8 cellular contexts compared by ENCODE assay signal in the genomic region with DNA sequence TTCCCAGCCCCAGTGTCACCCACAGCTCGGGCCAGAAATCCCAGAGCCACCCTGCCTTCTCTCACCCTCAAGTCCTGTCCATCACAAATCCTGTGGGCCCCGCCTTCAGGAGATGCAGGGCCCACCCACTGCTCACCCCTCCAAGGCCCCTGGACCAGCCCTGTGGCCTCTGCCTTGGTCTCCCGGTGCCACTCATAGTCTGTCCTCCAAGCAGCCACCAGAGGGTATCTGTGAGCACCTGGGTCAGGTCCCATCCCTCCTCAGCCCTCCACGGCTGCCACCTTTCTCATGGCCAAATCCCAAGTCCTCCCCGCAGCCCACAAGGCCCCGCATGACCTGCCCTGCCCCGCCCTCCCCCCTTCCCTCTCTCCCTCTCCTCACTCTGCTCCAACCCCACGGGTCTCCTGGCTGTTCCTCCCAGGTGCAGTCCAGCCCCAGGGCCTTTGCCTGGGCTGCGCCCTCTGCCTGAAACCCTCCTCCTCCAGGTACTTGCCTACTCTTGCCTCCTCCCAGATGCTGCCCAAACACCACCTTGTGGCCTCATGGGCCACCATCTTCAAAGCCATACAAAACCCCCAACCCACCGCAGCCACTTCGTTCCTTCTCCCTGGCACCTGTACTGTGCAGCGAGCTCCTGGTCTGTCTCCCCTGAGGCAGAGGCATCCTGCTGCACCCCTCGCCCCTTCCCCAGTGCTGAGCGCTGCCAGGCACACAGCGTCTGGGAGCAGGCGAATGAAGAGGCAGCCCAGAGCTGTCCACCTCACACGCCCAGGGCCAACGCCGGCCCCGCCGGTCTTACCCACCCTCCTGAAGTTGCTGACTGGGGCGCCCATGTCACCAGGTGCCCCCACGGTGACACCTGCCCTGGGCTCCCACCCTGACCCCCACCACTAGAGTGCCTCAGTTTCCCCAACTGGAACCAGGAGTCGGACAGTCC. TPM values are rescaled to one million over a fixed set of nuclear protein-coding genes. Genes with fewer than 3 reads are reported as not detected.
DNase-seq lines count a peak whose midpoint lies in the region; ATAC-seq and TF ChIP-seq lines count a peak whose summit lies in the region.

No MANE protein-coding gene starts in this region.

- in situ Hi-C loops in GM13977 (cut with MboI; ENCODE audit: low pct_unique_long_range_greater_than_20kb, low sequenced_read_pairs, unreplicated experiment): no loop called here

- H3K27ac ChIP-seq in esophagus muscularis mucosa (replicated peaks in 1 of 4): peak overlapping the region in 1 of 4 donors; percentile 18
- H3K27ac ChIP-seq in psoas muscle: no peak overlapping the region
- H3K27ac ChIP-seq in aorta (ENCODE audit: low read depth in 1 of 2, low read length in 2 of 2): no peak overlapping the region

- TF ChIP-seq POLR2A in esophagus muscularis mucosa (IDR thresholded peaks at IDR 0.05; ENCODE audit: low read depth): no peak

- TF ChIP-seq EP300 in esophagus muscularis mucosa (IDR thresholded peaks at IDR 0.05): no peak

- intact Hi-C loops in esophagus muscularis mucosa (cut with DNase I) (no loop called here), psoas muscle (cut with DNase I) (no loop called here), aorta (cut with DNase I) (no loop called here)

- H3K4me3 ChIP-seq in esophagus muscularis mucosa: no peak overlapping the region
- H3K4me3 ChIP-seq in psoas muscle: no peak overlapping the region
- H3K4me3 ChIP-seq in aorta (ENCODE audit: low read length in 2 of 2): no peak overlapping the region

- no peak for DNase-seq in AG09319 (ENCODE audit: extremely low read depth, low read depth)
- peak; percentile 84 for DNase-seq in GM13977 (ENCODE audit: low spot score)
- peak; percentile 33 for DNase-seq in SW480 (ENCODE audit: low spot score)
- DNase-seq in esophagus muscularis mucosa (ENCODE audit: extremely low spot score): no peak
- DNase-seq in psoas muscle: no peak
- DNase-seq in aorta: no peak
- no peak for DNase-seq in DMS79 treated with DMSO at 0.1 percent for 48 hours (lab: John Stamatoyannopoulos, UW)

- WGBS in esophagus muscularis mucosa: 74% methylated on average over 18 of the region's 24 CpGs
- WGBS in psoas muscle, 3 donors: 78 to 88% (median 78%) methylated on average over 22 to 24 of the region's 24 CpGs
- WGBS in aorta, 2 donors: 74% methylated on average over 24 of the region's 24 CpGs

- ATAC-seq in psoas muscle (peak; percentile 68 to 86 (median 78)), aorta (ENCODE audit: low FRiP score) (no peak), HG03565 (IDR thresholded peaks at IDR 0.05; ENCODE audit: unreplicated experiment) (no peak)

- H3K4me1 ChIP-seq in esophagus muscularis mucosa: peaks cover 0 to 11% (median 3%) of the 10 kb centered on the region in 4 donors
- no peaks in the 10 kb centered on the region for H3K4me1 ChIP-seq in psoas muscle
- H3K4me1 ChIP-seq in aorta (ENCODE audit: control insufficient read depth in 1 of 2, insufficient read depth in 2 of 2, low read length in 2 of 2): no peaks in the 10 kb centered on the region

- H3K36me3 ChIP-seq in esophagus muscularis mucosa (peaks cover 31 to 98% (median 81%) of the 10 kb centered on the region in 4 donors), psoas muscle (ENCODE audit: insufficient read depth in 1 of 2, low read depth in 1 of 2) (peaks cover 0 to 60% of the 10 kb centered on the region in 2 donors), aorta (ENCODE audit: control insufficient read depth in 1 of 2, insufficient read depth in 2 of 2, low read length in 1 of 2) (peaks cover 0 to 8% of the 10 kb centered on the region in 2 donors)

- H3K9me3 ChIP-seq in esophagus muscularis mucosa: no peaks in the 10 kb centered on the region
- H3K9me3 ChIP-seq in psoas muscle: no peaks in the 10 kb centered on the region
- H3K9me3 ChIP-seq in aorta (ENCODE audit: control insufficient read depth, low read length): no peaks in the 10 kb centered on the region

- H3K27me3 ChIP-seq in esophagus muscularis mucosa (no peaks in the 10 kb centered on the region), psoas muscle (ENCODE audit: insufficient read depth in 3 of 3, low read length in 2 of 3) (no peaks in the 10 kb centered on the region), aorta (ENCODE audit: control insufficient read depth in 1 of 2, insufficient read depth in 2 of 2, low read length in 1 of 2) (no peaks in the 10 kb centered on the region)

- TF ChIP-seq CTCF in AG09319 (IDR thresholded peaks at IDR 0.05; ENCODE audit: low read depth, low read length) (peak; percentile 22), GM13977 (IDR thresholded peaks at IDR 0.05; ENCODE audit: extremely low read depth, insufficient read depth, missing control alignments) (peak; percentile 61), esophagus muscularis mucosa (IDR thresholded peaks at IDR 0.05) (peak in 2 of 3 experiments; percentile 9 to 38), psoas muscle (IDR thresholded peaks at IDR 0.05) (peak; percentile 44)

RNA-seq across cellular contexts. Expression of gene UQCR11, which starts 13.2 kb away (rescaled TPM):
- 100 to 1,000 TPM; 111 to 152 (median 132) TPM for total RNA-seq in esophagus muscularis mucosa
- 100 to 1,000 TPM; 408 to 534 (median 501) TPM for total RNA-seq in psoas muscle
- 100 to 1,000 TPM; 320 to 337 (median 334) TPM for polyA plus RNA-seq in psoas muscle
- total RNA-seq in aorta: 100 to 1,000 TPM; 153 to 155 TPM
- 100 to 1,000 TPM; 127 to 251 TPM for polyA plus RNA-seq in aorta

RNA-seq across cellular contexts. Expression of gene MBD3, which starts 25.8 kb away (rescaled TPM):
- total RNA-seq in esophagus muscularis mucosa: 100 to 1,000 TPM in 3 of 4 donors, 10 to 100 TPM in 1; 81.8 to 152 (median 114) TPM
- 10 to 100 TPM; 44.1 to 83.6 (median 62.8) TPM for total RNA-seq in psoas muscle
- 100 to 1,000 TPM in 2 of 3 donors, 10 to 100 TPM in 1; 83.6 to 137 (median 119) TPM for polyA plus RNA-seq in psoas muscle
- total RNA-seq in aorta: 10 to 100 TPM; 60.9 to 63.2 TPM
- 100 to 1,000 TPM in 1 of 2 donors, 10 to 100 TPM in 1; 37.6 to 106 TPM for polyA plus RNA-seq in aorta

RNA-seq across cellular contexts. Expression of gene TCF3, which starts 34.0 kb away (rescaled TPM):
- 10 to 100 TPM; 32.0 to 53.6 (median 46.5) TPM for total RNA-seq in esophagus muscularis mucosa
- total RNA-seq in psoas muscle: 10 to 100 TPM; 20.1 to 26.7 (median 23.0) TPM
- polyA plus RNA-seq in psoas muscle: 10 to 100 TPM; 24.6 to 33.8 (median 31.2) TPM
- total RNA-seq in aorta: 10 to 100 TPM; 32.0 to 50.4 TPM
- 10 to 100 TPM; 23.7 to 36.2 TPM for polyA plus RNA-seq in aorta

RNA-seq across cellular contexts. Expression of gene MEX3D, which starts 50.3 kb away (rescaled TPM):
- total RNA-seq in esophagus muscularis mucosa: 10 to 100 TPM; 21.6 to 64.4 (median 47.5) TPM
- 1 to 10 TPM; 2.4 to 3.7 (median 3.0) TPM for total RNA-seq in psoas muscle
- 1 to 10 TPM in 1 of 3 donors, under 1 TPM in 2; 0.70 to 2.5 (median 0.87) TPM for polyA plus RNA-seq in psoas muscle
- total RNA-seq in aorta: 10 to 100 TPM; 16.1 to 20.5 TPM
- 1 to 10 TPM; 3.6 to 6.3 TPM for polyA plus RNA-seq in aorta

Comparison
In these comparisons a context has a peak if more than half of its experiments do, and no peak if none do; other contexts are left out.
1. DNase-seq: peak in GM13977 (single experiment) and SW480 (single experiment); none in AG09319 (single experiment), esophagus muscularis mucosa (single experiment), psoas muscle (0 of 2), aorta (0 of 2) and DMS79 treated with DMSO at 0.1 percent for 48 hours (single experiment).
2. ATAC-seq: peak in psoas muscle (4 of 4); none in aorta (single experiment) and HG03565 (single experiment).
3. Peak in every context shown above with its lines, with median percentiles within 50 percentile points of each other: CTCF ChIP-seq.